9 cellular contexts compared by ENCODE assay signal in the genomic region with DNA sequence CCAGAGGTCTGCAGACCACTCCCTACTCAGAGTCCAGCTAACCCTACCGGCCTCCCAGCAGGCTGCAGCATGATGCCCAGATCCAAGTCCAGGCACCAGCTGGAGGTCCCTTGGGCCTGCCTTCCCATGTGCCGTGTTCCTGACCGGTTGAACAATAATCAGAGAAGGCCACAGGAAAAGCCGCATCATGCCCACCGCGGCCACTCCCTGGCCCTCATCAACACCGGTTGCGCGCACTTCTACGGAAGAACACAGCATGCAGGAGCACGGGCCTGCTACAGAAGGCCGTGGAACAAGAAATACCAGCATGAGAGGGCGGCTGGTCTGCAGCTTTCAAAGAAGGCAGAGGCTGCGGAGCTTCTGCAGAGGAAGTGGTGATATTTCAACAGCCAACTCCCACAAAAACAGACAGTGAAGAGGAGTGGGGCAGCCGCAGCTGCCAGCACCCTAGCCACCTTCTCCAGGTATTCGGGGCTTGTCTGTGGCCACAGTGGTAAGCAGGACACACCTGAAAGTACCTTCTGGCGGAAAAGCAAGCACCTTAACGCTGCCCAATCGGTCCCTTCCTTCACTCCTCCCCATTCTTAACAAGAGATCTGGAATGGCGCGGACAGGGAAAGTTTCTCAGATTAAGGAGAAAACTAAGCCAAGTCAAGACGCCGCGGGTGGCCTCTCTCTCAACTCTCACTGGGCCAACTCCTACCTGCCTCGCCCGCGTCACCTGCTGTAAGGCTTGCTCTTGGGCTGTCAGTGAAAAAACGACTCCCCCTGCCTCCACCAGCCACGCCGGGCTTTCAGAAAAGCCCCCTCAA. TPM values are rescaled to one million over a fixed set of nuclear protein-coding genes. Genes with fewer than 3 reads are reported as not detected.
DNase-seq lines count a peak whose midpoint lies in the region; ATAC-seq and TF ChIP-seq lines count a peak whose summit lies in the region.
"Had no signal": no experiment of that assay in that cellular context is flagged by ENCODE, and none has a peak within 500 bp of the region (broad histone marks: within the 10 kb centered on the region; RNA-seq: fewer than 3 reads in every experiment).

No MANE protein-coding gene starts in this region.

- H3F3A ChIP-seq in smooth muscle cell (ENCODE audit: low read depth), result peaks cover 5% of the 10 kb centered on the region

- intact Hi-C loops in right cardiac atrium (cut with DNase I), result no loop called here

- POLR2A ChIA-PET in HEK293T (lab: Yijun Ruan, JAX), result no interaction called here

- no peaks in the 10 kb centered on the region for H3K79me2 ChIP-seq in smooth muscle cell (ENCODE audit: low read depth)

- H3K36me3 ChIP-seq in smooth muscle cell (ENCODE audit: low read depth), result no peaks in the 10 kb centered on the region
- H3K36me3 ChIP-seq: adrenal gland had no signal

- TF ChIP-seq CTCF in smooth muscle cell (IDR thresholded peaks at IDR 0.05; ENCODE audit: borderline replicate concordance, insufficient read depth, poor library complexity, severe bottlenecking), result no peak

- H4K20me1 ChIP-seq in smooth muscle cell (ENCODE audit: low read depth), result peaks cover 9% of the 10 kb centered on the region

- H3K27me3 ChIP-seq in right cardiac atrium (ENCODE audit: control insufficient read depth, insufficient read depth) (no peaks in the 10 kb centered on the region), smooth muscle cell (ENCODE audit: low read depth) (peaks cover 72% of the 10 kb centered on the region)
- H3K27me3 ChIP-seq: adrenal gland had no signal

- H3K27ac ChIP-seq in right cardiac atrium (ENCODE audit: low read length), result no peak overlapping the region
- H3K27ac ChIP-seq in smooth muscle cell (ENCODE audit: low read depth), result no peak overlapping the region

- CTCF ChIA-PET in HEK293T (lab: Yijun Ruan, JAX), result no interaction called here

- WGBS in right cardiac atrium, result 6% methylated on average over 30 of the region's 30 CpGs
- WGBS in smooth muscle cell (ENCODE audit: low lambda C conversion rate), result 8% methylated on average over 30 of the region's 30 CpGs

- no peaks in the 10 kb centered on the region for H3K9me3 ChIP-seq in right cardiac atrium (ENCODE audit: control insufficient read depth, low read length)
- no peaks in the 10 kb centered on the region for H3K9me3 ChIP-seq in smooth muscle cell (replicated peaks; ENCODE audit: low read depth)
- H3K9me3 ChIP-seq: adrenal gland had no signal

- no peak overlapping the region for H3K9ac ChIP-seq in smooth muscle cell (ENCODE audit: low read depth)

- H3K4me3 ChIP-seq in right cardiac atrium (ENCODE audit: low read length) (peak overlapping the region; percentile 90), smooth muscle cell (peak overlapping the region; percentile 44)

- no peak overlapping the region for H2AFZ ChIP-seq in smooth muscle cell (ENCODE audit: low read depth)

- H3K4me1 ChIP-seq in right cardiac atrium (ENCODE audit: control insufficient read depth, insufficient read depth, low read length) (no peaks in the 10 kb centered on the region), smooth muscle cell (ENCODE audit: low read depth) (peaks cover 24% of the 10 kb centered on the region)

- ATAC-seq in right cardiac atrium (no peak), GM18511 (IDR thresholded peaks at IDR 0.05; ENCODE audit: unreplicated experiment) (no peak)

- peak; percentile 38 for DNase-seq in NCI-H82 (lab: John Stamatoyannopoulos, UW)
- DNase-seq in NCI-H82 treated with DMSO at 0.1 percent for 48 hours (lab: John Stamatoyannopoulos, UW; ENCODE audit: unreplicated experiment), result no peak
- DNase-seq in SK-N-DZ (ENCODE audit: low spot score), result peak; percentile 43
- DNase-seq in right cardiac atrium, result no peak
- DNase-seq in smooth muscle cell (lab: John Stamatoyannopoulos, UW; ENCODE audit: unreplicated experiment), result no peak
- no peak for DNase-seq in HEK293T (ENCODE audit: extremely low spot score)
- no peak for DNase-seq in NCI-H1694 (lab: John Stamatoyannopoulos, UW)

- H3K4me2 ChIP-seq in smooth muscle cell, result peak overlapping the region; percentile 82

TF ChIP-seq in HEK293T, 16 proteins besides CTCF, POLR2A, EP300 and RAD21:
- TF ChIP-seq FOXA1 (IDR thresholded peaks at IDR 0.05) (no peak), CTBP1 (IDR thresholded peaks at IDR 0.05; ENCODE audit: borderline replicate concordance) (no peak), ELF4 (IDR thresholded peaks at IDR 0.05) (no peak), NFRKB (IDR thresholded peaks at IDR 0.05) (no peak), ARNT (IDR thresholded peaks at IDR 0.05) (no peak)

RNA-seq across cellular contexts. Expression of gene PGBD5, which starts 1.5 kb away (rescaled TPM):
- 4.6 and 10.4 TPM in 2 replicates for polyA plus RNA-seq in SK-N-DZ (2014; cell fraction: cytosol; rRNA removed)
- polyA plus RNA-seq in SK-N-DZ (2014; cell fraction: nucleus; rRNA removed), result 3.4 and 5.5 TPM in 2 replicates
- 10 to 100 TPM; 25.2 to 32.6 (median 28.1) TPM for total RNA-seq in right cardiac atrium
- 18.5 TPM for polyA plus RNA-seq in right cardiac atrium
- 0.58 and 0.94 TPM in 2 replicates for total RNA-seq in smooth muscle cell
- 0.83 and 2.2 TPM in 2 replicates for polyA plus RNA-seq in smooth muscle cell

Comparison
In these comparisons a context has a peak if more than half of its experiments do, and no peak if none do; other contexts are left out.
1. DNase-seq: peak in NCI-H82 (single experiment) and SK-N-DZ (single experiment); none in NCI-H82 treated with DMSO at 0.1 percent for 48 hours (single experiment), right cardiac atrium (0 of 3), smooth muscle cell (single experiment), HEK293T (single experiment) and NCI-H1694 (single experiment).
2. RNA of gene PGBD5, which starts 1.5 kb away (total RNA-seq): 25.2 to 32.6 TPM in right cardiac atrium; 0.58 to 0.94 TPM in smooth muscle cell; every median in the first group is over 10 times any median in the second.